Comparison of ENCODE assay signal across 16 cellular contexts in genomic region chr10:121494296-121494695, GRCh38.
"Had no signal": no experiment of that assay in that cellular context is flagged by ENCODE, and none has a peak within 500 bp of the region (broad histone marks: within the 10 kb centered on the region; RNA-seq: fewer than 3 reads in every experiment).

No MANE protein-coding gene starts in this region.

- ATAC-seq: effector memory CD8-positive, alpha-beta T cell; left colon; mucosa of descending colon; naive thymus-derived CD8-positive, alpha-beta T cell; right cardiac atrium had no signal

- H3K4me2 ChIP-seq: hepatocyte had no signal

- H3K27ac ChIP-seq: hepatocyte, neutrophil, suprapubic skin, transverse colon had no signal

- H3K27me3 ChIP-seq: hepatocyte, neutrophil, suprapubic skin, transverse colon had no signal

- H3K4me3 ChIP-seq: hepatocyte, mucosa of descending colon, smooth muscle cell, suprapubic skin, transverse colon had no signal

- H3K9me3 ChIP-seq: mucosa of descending colon, neutrophil, suprapubic skin, transverse colon had no signal

- H3K36me3 ChIP-seq: neutrophil, suprapubic skin, transverse colon had no signal

- H2AFZ ChIP-seq: hepatocyte had no signal

- DNase-seq: effector memory CD8-positive, alpha-beta T cell; foreskin melanocyte; head of caudate nucleus; left colon; mammary epithelial cell; mucosa of descending colon; naive thymus-derived CD8-positive, alpha-beta T cell; posterior cingulate gyrus; right cardiac atrium; stimulated activated CD4-positive, alpha-beta T cell treated with anti-CD3 and anti-CD28 coated beads, Interleukin-2, amount 100 ng/mL, for 48 hours; stimulated activated naive CD4-positive, alpha-beta T cell treated with Interleukin-2 at 50 U/mL for 16 hours; transverse colon had no signal
